Comparison of ENCODE assay signal across 8 cellular contexts in genomic region chr2:155815851-155816250, GRCh38.
DNase-seq lines count a peak whose midpoint lies in the region; ATAC-seq and TF ChIP-seq lines count a peak whose summit lies in the region.

No MANE protein-coding gene starts in this region.

- TF ChIP-seq POLR2A in esophagus muscularis mucosa (IDR thresholded peaks at IDR 0.05; ENCODE audit: low read depth) = no peak

- no peak overlapping the region for H3K4me3 ChIP-seq in fibroblast of mammary gland (ENCODE audit: control insufficient read depth, low read depth, low read length)
- no peak overlapping the region for H3K4me3 ChIP-seq in left ventricle myocardium inferior
- H3K4me3 ChIP-seq in esophagus muscularis mucosa = no peak overlapping the region

- DNase-seq in COR-L47 (lab: John Stamatoyannopoulos, UW) = peak; percentile 24
- DNase-seq in GM19238 (ENCODE audit: insufficient read length, low spot score) = peak; percentile 0
- DNase-seq in NCI-H82 treated with DMSO at 0.1 percent for 48 hours (lab: John Stamatoyannopoulos, UW; ENCODE audit: unreplicated experiment) = peak; percentile 49
- peak; percentile 13 for DNase-seq in fibroblast of mammary gland (ENCODE audit: low read depth)
- no peak for DNase-seq in left ventricle myocardium inferior
- DNase-seq in esophagus muscularis mucosa (ENCODE audit: extremely low spot score) = no peak
- DNase-seq in NCI-H2081 treated with DMSO at 0.1 percent for 48 hours (lab: John Stamatoyannopoulos, UW) = no peak

- ATAC-seq in HG03097 (IDR thresholded peaks at IDR 0.05; ENCODE audit: low FRiP score, unreplicated experiment) = peak; percentile 74

- H3K27ac ChIP-seq in left ventricle myocardium inferior (replicated peaks) = no peak overlapping the region
- no peak overlapping the region for H3K27ac ChIP-seq in esophagus muscularis mucosa (replicated peaks in 1 of 4)

- H3K36me3 ChIP-seq in left ventricle myocardium inferior (no peaks in the 10 kb centered on the region), esophagus muscularis mucosa (no peaks in the 10 kb centered on the region)

- H3K9me3 ChIP-seq in left ventricle myocardium inferior (replicated peaks) = peaks cover 41% of the 10 kb centered on the region
- H3K9me3 ChIP-seq in esophagus muscularis mucosa = peaks cover 0 to 9% (median 0%) of the 10 kb centered on the region in 4 donors

- H3K4me1 ChIP-seq in left ventricle myocardium inferior = no peaks in the 10 kb centered on the region
- H3K4me1 ChIP-seq in esophagus muscularis mucosa = no peaks in the 10 kb centered on the region

- intact Hi-C loops in left ventricle myocardium inferior (cut with micrococcal nuclease) (no loop called here), esophagus muscularis mucosa (cut with DNase I) (no loop called here)

- TF ChIP-seq CTCF in fibroblast of mammary gland (conservative IDR thresholded peaks at IDR 0.05; ENCODE audit: control insufficient read depth, insufficient read depth, low read depth, low read length) (peak; percentile 20), left ventricle myocardium inferior (IDR thresholded peaks at IDR 0.05; ENCODE audit: borderline replicate concordance) (no peak), esophagus muscularis mucosa (IDR thresholded peaks at IDR 0.05) (no peak)

- H3K27me3 ChIP-seq in left ventricle myocardium inferior (ENCODE audit: low read depth) (no peaks in the 10 kb centered on the region), esophagus muscularis mucosa (no peaks in the 10 kb centered on the region)

- no peak for TF ChIP-seq EP300 in esophagus muscularis mucosa (IDR thresholded peaks at IDR 0.05)

Comparison
In these comparisons a context has a peak if more than half of its experiments do, and no peak if none do; other contexts are left out.
1. DNase-seq: peak in COR-L47 (single experiment), GM19238 (single experiment), NCI-H82 treated with DMSO at 0.1 percent for 48 hours (single experiment) and fibroblast of mammary gland (single experiment); none in left ventricle myocardium inferior (single experiment), esophagus muscularis mucosa (single experiment) and NCI-H2081 treated with DMSO at 0.1 percent for 48 hours (single experiment).